13 cellular contexts compared by ENCODE assay signal in genomic region chr1:228354390-228355320, GRCh38.
"Had no signal": no experiment of that assay in that cellular context is flagged by ENCODE, and none has a peak within 500 bp of the region (broad histone marks: within the 10 kb centered on the region; RNA-seq: fewer than 3 reads in every experiment).

No MANE protein-coding gene starts in this region.

- H3K9me3 Mint-ChIP-seq: activated T-helper 2 cell treated with anti-CD3 and anti-CD28 coated beads, Interferon-gamma antibody, Interleukin-2, Interleukin-4, amounts not matched to agents 10 μg/mL and 5 μg/mL and 100 μg/mL, durations not matched to agents 14 hours and 24 hours and 36 hours; dendritic cell treated with granulocyte-macrophage colony-stimulating factor and Interleukin-4, amounts not matched to agents 40 ng/mL and 50 ng/mL, for 4 days; effector memory CD8-positive, alpha-beta T cell; natural killer cell treated with Interleukin-12 subunit alpha and Interleukin-12 subunit beta and Interleukin-15 and Interleukin-18, amount 100 ng/mL, for 72 hours; stimulated activated naive CD8-positive, alpha-beta T cell treated with anti-CD3 and anti-CD28 coated beads, Interleukin-15, amount 100 ng/mL, for 72 hours had no signal

- H3K36me3 Mint-ChIP-seq: natural killer cell treated with Interleukin-12 subunit alpha and Interleukin-12 subunit beta and Interleukin-15 and Interleukin-18, amount 100 ng/mL, for 72 hours had no signal

- H3K4me1 ChIP-seq: testis had no signal

- DNase-seq: activated naive CD4-positive, alpha-beta T cell treated with anti-CD3 and anti-CD28 coated beads, Interleukin-2, amount 50 U/mL, for 16 hours; effector memory CD8-positive, alpha-beta T cell; glutamatergic neuron; mesenchymal stem cell; stimulated activated CD4-positive, alpha-beta T cell treated with anti-CD3 and anti-CD28 coated beads, Interleukin-4, amount 100 ng/mL, for 1 hour; stimulated activated CD8-positive, alpha-beta memory T cell treated with anti-CD3 and anti-CD28 coated beads, Interleukin-4, amount 100 ng/mL, for 48 hours; stimulated activated naive CD8-positive, alpha-beta T cell treated with anti-CD3 and anti-CD28 coated beads, Interleukin-15, amount 100 ng/mL, for 72 hours; T-helper 17 cell; testis had no signal

- H3K27ac Mint-ChIP-seq: activated T-helper 2 cell treated with anti-CD3 and anti-CD28 coated beads, Interferon-gamma antibody, Interleukin-2, Interleukin-4, amounts not matched to agents 10 μg/mL and 5 μg/mL and 100 μg/mL, durations not matched to agents 14 hours and 24 hours and 36 hours; dendritic cell treated with granulocyte-macrophage colony-stimulating factor and Interleukin-4, amounts not matched to agents 40 ng/mL and 50 ng/mL, for 4 days; effector memory CD8-positive, alpha-beta T cell; natural killer cell treated with Interleukin-12 subunit alpha and Interleukin-12 subunit beta and Interleukin-15 and Interleukin-18, amount 100 ng/mL, for 72 hours; stimulated activated naive CD8-positive, alpha-beta T cell treated with anti-CD3 and anti-CD28 coated beads, Interleukin-15, amount 100 ng/mL, for 72 hours; T-helper 17 cell had no signal

- H3K27me3 ChIP-seq: testis had no signal

- H3K27me3 Mint-ChIP-seq: dendritic cell treated with granulocyte-macrophage colony-stimulating factor and Interleukin-4, amounts not matched to agents 40 ng/mL and 50 ng/mL, for 4 days; effector memory CD8-positive, alpha-beta T cell; natural killer cell treated with Interleukin-12 subunit alpha and Interleukin-12 subunit beta and Interleukin-15 and Interleukin-18, amount 100 ng/mL, for 72 hours; stimulated activated naive CD8-positive, alpha-beta T cell treated with anti-CD3 and anti-CD28 coated beads, Interleukin-15, amount 100 ng/mL, for 72 hours; T-helper 17 cell had no signal

- H3K4me3 ChIP-seq: testis had no signal

- ATAC-seq: effector memory CD8-positive, alpha-beta T cell; left lobe of liver; natural killer cell treated with Interleukin-12 subunit alpha and Interleukin-12 subunit beta and Interleukin-15 and Interleukin-18, amount 100 ng/mL, for 72 hours; stimulated activated naive CD8-positive, alpha-beta T cell treated with anti-CD3 and anti-CD28 coated beads, Interleukin-15, amount 100 ng/mL, for 72 hours; T-helper 17 cell had no signal

- H3K27ac ChIP-seq: testis had no signal

- H3K9me3 ChIP-seq: testis had no signal

- H3K4me3 Mint-ChIP-seq: dendritic cell treated with granulocyte-macrophage colony-stimulating factor and Interleukin-4, amounts not matched to agents 40 ng/mL and 50 ng/mL, for 4 days; effector memory CD8-positive, alpha-beta T cell; natural killer cell treated with Interleukin-12 subunit alpha and Interleukin-12 subunit beta and Interleukin-15 and Interleukin-18, amount 100 ng/mL, for 72 hours; stimulated activated naive CD8-positive, alpha-beta T cell treated with anti-CD3 and anti-CD28 coated beads, Interleukin-15, amount 100 ng/mL, for 72 hours; T-helper 17 cell had no signal
